In genomic region chr4:168656946-168657473, GRCh38 we compare ENCODE assay signal across 10 cellular contexts.
"Had no signal": no experiment of that assay in that cellular context is flagged by ENCODE, and none has a peak within 500 bp of the region (broad histone marks: within the 10 kb centered on the region; RNA-seq: fewer than 3 reads in every experiment).

No MANE protein-coding gene starts in this region.

- H3K27me3 ChIP-seq: pancreas, tibial artery had no signal

- H3K4me3 ChIP-seq: pancreas, tibial artery had no signal

- H3K36me3 ChIP-seq: pancreas, tibial artery had no signal

- H3K9me3 ChIP-seq: pancreas, tibial artery had no signal

- DNase-seq: activated CD4-positive, alpha-beta T cell treated with anti-CD3 and anti-CD28 coated beads, Interleukin-2, amount 10 ng/mL, durations not matched to agents 7 days and 5 days; activated CD4-positive, CD25-positive, alpha-beta regulatory T cell; activated naive CD4-positive, alpha-beta T cell treated with anti-CD3 and anti-CD28 coated beads, Interleukin-2, amount 50 U/mL, for 16 hours; erythroblast; pancreas; stimulated activated CD4-positive, alpha-beta T cell treated with anti-CD3 and anti-CD28 coated beads, Interleukin-1b, Interleukin-23, amount 100 ng/mL, for 48 hours; T-helper 17 cell; tibial artery had no signal

- ATAC-seq: pancreas; stimulated activated memory B cell treated with anti-CD40 and anti-IgM and Interleukin-4, amounts not matched to agents 10 μg/mL and 1 μg/mL and 100 μg/mL, for 72 hours; T-helper 17 cell had no signal

- H3K4me1 ChIP-seq: pancreas had no signal

- FAIRE-seq: pancreas, TTC549 had no signal

- H3K27ac ChIP-seq: pancreas had no signal
